Comparison of ENCODE assay signal across 29 cellular contexts in genomic region chr2:113925884-113926283, GRCh38.
"Had no signal": no experiment of that assay in that cellular context is flagged by ENCODE, and none has a peak within 500 bp of the region (broad histone marks: within the 10 kb centered on the region; RNA-seq: fewer than 3 reads in every experiment).

No MANE protein-coding gene starts in this region.

- H3K9me3 ChIP-seq: adrenal gland, ascending aorta, breast epithelium, colonic mucosa had no signal

- H3K4me3 ChIP-seq: adrenal gland, ascending aorta, breast epithelium, cardiac muscle cell, colonic mucosa had no signal

- H3K9me3 Mint-ChIP-seq: activated CD4-positive, alpha-beta memory T cell treated with anti-CD3 and anti-CD28 coated beads, Interleukin-2, amount 10 ng/mL, durations not matched to agents 7 days and 5 days; activated CD4-positive, alpha-beta T cell treated with anti-CD3 and anti-CD28 coated beads, Interleukin-2, amount 10 ng/mL, durations not matched to agents 24 days and 14 days; activated naive CD4-positive, alpha-beta T cell treated with anti-CD3 and anti-CD28 coated beads, Interleukin-2, amount 10 ng/mL, durations not matched to agents 7 days and 5 days; activated naive CD4-positive, alpha-beta T cell treated with anti-CD3 and anti-CD28 coated beads, Interleukin-2, amount 50 U/mL, for 72 hours; activated naive CD8-positive, alpha-beta T cell treated with anti-CD3 and anti-CD28 coated beads, Interleukin-2, amount 50 U/mL, for 24 hours; activated T-cell treated with anti-CD3 and anti-CD28 coated beads, Interleukin-2, amount 50 U/mL, for 24 hours; activated T-cell treated with anti-CD3 and anti-CD28 coated beads, Interleukin-2, amount 50 U/mL, for 72 hours; brain; endodermal cell had no signal

- H3K27me3 Mint-ChIP-seq: activated CD4-positive, alpha-beta memory T cell treated with anti-CD3 and anti-CD28 coated beads, Interleukin-2, amount 10 ng/mL, durations not matched to agents 7 days and 5 days; activated CD4-positive, alpha-beta T cell treated with anti-CD3 and anti-CD28 coated beads for 36 hours; activated CD4-positive, alpha-beta T cell treated with anti-CD3 and anti-CD28 coated beads, Interleukin-2, amount 10 ng/mL, durations not matched to agents 24 days and 14 days; activated naive CD4-positive, alpha-beta T cell treated with anti-CD3 and anti-CD28 coated beads, Interleukin-2, amount 10 ng/mL, durations not matched to agents 7 days and 5 days; activated naive CD8-positive, alpha-beta T cell treated with anti-CD3 and anti-CD28 coated beads, Interleukin-2, amount 50 U/mL, for 24 hours; activated T-cell treated with anti-CD3 and anti-CD28 coated beads, Interleukin-2, amount 50 U/mL, for 24 hours; brain had no signal

- FAIRE-seq: frontal cortex had no signal

- H3K27me3 ChIP-seq: adrenal gland, ascending aorta, breast epithelium, cardiac muscle cell, colonic mucosa had no signal

- DNase-seq: activated CD4-positive, alpha-beta memory T cell treated with anti-CD3 and anti-CD28 coated beads, Interleukin-2, amount 10 ng/mL, durations not matched to agents 7 days and 5 days; activated CD4-positive, alpha-beta T cell treated with anti-CD3 and anti-CD28 coated beads for 36 hours; activated CD4-positive, alpha-beta T cell treated with anti-CD3 and anti-CD28 coated beads, Interleukin-2, amount 10 ng/mL, durations not matched to agents 24 days and 14 days; activated CD4-positive, alpha-beta T cell treated with anti-CD3 and anti-CD28 coated beads, Interleukin-2, amount 50 U/mL, for 4 hours; activated CD4-positive, CD25-positive, alpha-beta regulatory T cell; activated CD4-positive, CD25-positive, alpha-beta regulatory T cell treated with anti-CD3 and anti-CD28 coated beads, Interleukin-2, amount 50 U/mL, for 72 hours; activated CD8-positive, alpha-beta memory T cell treated with anti-CD3 and anti-CD28 coated beads, Interleukin-2, amount 50 U/mL, for 48 hours; activated gamma-delta T cell; activated naive CD4-positive, alpha-beta T cell; activated naive CD4-positive, alpha-beta T cell treated with anti-CD3 and anti-CD28 coated beads, Interleukin-2, amount 10 ng/mL, durations not matched to agents 7 days and 5 days; activated naive CD8-positive, alpha-beta T cell treated with anti-CD3 and anti-CD28 coated beads, Interleukin-2, amount 50 U/mL, for 24 hours; activated T-cell treated with anti-CD3 and anti-CD28 coated beads for 4 hours; activated T-cell treated with anti-CD3 and anti-CD28 coated beads, Interleukin-2, amount 50 U/mL, for 24 hours; activated T-cell treated with anti-CD3 and anti-CD28 coated beads, Interleukin-2, amount 50 U/mL, for 72 hours; adrenal gland; central memory CD4-positive, alpha-beta T cell; cerebellar nuclear complex; colonic mucosa; effector memory CD4-positive, alpha-beta T cell; endodermal cell; foreskin fibroblast; head of caudate nucleus had no signal

- H3K4me1 Mint-ChIP-seq: brain, endodermal cell had no signal

- H3K27ac ChIP-seq: adrenal gland, ascending aorta, breast epithelium, cardiac muscle cell, colonic mucosa had no signal

- H3K36me3 ChIP-seq: breast epithelium, colonic mucosa had no signal

- H3K27ac Mint-ChIP-seq: activated CD4-positive, alpha-beta memory T cell treated with anti-CD3 and anti-CD28 coated beads, Interleukin-2, amount 10 ng/mL, durations not matched to agents 7 days and 5 days; activated naive CD4-positive, alpha-beta T cell treated with anti-CD3 and anti-CD28 coated beads, Interleukin-2, amount 10 ng/mL, durations not matched to agents 7 days and 5 days; brain; endodermal cell had no signal

- H3K4me3 Mint-ChIP-seq: activated CD4-positive, alpha-beta memory T cell treated with anti-CD3 and anti-CD28 coated beads, Interleukin-2, amount 10 ng/mL, durations not matched to agents 7 days and 5 days; activated CD4-positive, alpha-beta T cell treated with anti-CD3 and anti-CD28 coated beads for 36 hours; activated CD4-positive, alpha-beta T cell treated with anti-CD3 and anti-CD28 coated beads, Interleukin-2, amount 10 ng/mL, durations not matched to agents 24 days and 14 days; activated naive CD4-positive, alpha-beta T cell treated with anti-CD3 and anti-CD28 coated beads, Interleukin-2, amount 10 ng/mL, durations not matched to agents 7 days and 5 days; activated naive CD8-positive, alpha-beta T cell treated with anti-CD3 and anti-CD28 coated beads, Interleukin-2, amount 50 U/mL, for 24 hours; activated T-cell treated with anti-CD3 and anti-CD28 coated beads, Interleukin-2, amount 50 U/mL, for 24 hours; activated T-cell treated with anti-CD3 and anti-CD28 coated beads, Interleukin-2, amount 50 U/mL, for 72 hours; brain; endodermal cell had no signal

- ATAC-seq: activated CD4-positive, alpha-beta T cell treated with anti-CD3 and anti-CD28 coated beads for 36 hours; activated naive CD8-positive, alpha-beta T cell treated with anti-CD3 and anti-CD28 coated beads, Interleukin-2, amount 50 U/mL, for 24 hours; esophagus mucosa had no signal

- H3K4me1 ChIP-seq: adrenal gland, breast epithelium, colonic mucosa had no signal
